ENCODE assay signal across 1 cellular context in genomic region chr20:9886227-9886626, GRCh38.
TF ChIP-seq lines count a peak whose summit lies in the region.

No MANE protein-coding gene starts in this region.

TF ChIP-seq in HCT116, 20 proteins besides CTCF, POLR2A, EP300 and RAD21:
- TF ChIP-seq EZH2phosphoT487 (IDR thresholded peaks at IDR 0.05; ENCODE audit: borderline replicate concordance) (no peak), FOSL1 (IDR thresholded peaks at IDR 0.05; ENCODE audit: low read depth) (no peak), ATF3 (IDR thresholded peaks at IDR 0.05) (no peak), SP1 (IDR thresholded peaks at IDR 0.05; ENCODE audit: low read depth) (no peak), SRF (IDR thresholded peaks at IDR 0.05; ENCODE audit: low read depth) (no peak), YY1 (IDR thresholded peaks at IDR 0.05; ENCODE audit: extremely low read depth, insufficient replicate concordance, low read depth, low read length) (no peak), CEBPB (IDR thresholded peaks at IDR 0.05; ENCODE audit: low read depth) (no peak), JUND (IDR thresholded peaks at IDR 0.05) (no peak), CBX3 (IDR thresholded peaks at IDR 0.05; ENCODE audit: low read depth) (no peak), POLR2AphosphoS5 (IDR thresholded peaks at IDR 0.05; ENCODE audit: low read depth, low read length) (no peak)
- TF ChIP-seq, protein P1, sequence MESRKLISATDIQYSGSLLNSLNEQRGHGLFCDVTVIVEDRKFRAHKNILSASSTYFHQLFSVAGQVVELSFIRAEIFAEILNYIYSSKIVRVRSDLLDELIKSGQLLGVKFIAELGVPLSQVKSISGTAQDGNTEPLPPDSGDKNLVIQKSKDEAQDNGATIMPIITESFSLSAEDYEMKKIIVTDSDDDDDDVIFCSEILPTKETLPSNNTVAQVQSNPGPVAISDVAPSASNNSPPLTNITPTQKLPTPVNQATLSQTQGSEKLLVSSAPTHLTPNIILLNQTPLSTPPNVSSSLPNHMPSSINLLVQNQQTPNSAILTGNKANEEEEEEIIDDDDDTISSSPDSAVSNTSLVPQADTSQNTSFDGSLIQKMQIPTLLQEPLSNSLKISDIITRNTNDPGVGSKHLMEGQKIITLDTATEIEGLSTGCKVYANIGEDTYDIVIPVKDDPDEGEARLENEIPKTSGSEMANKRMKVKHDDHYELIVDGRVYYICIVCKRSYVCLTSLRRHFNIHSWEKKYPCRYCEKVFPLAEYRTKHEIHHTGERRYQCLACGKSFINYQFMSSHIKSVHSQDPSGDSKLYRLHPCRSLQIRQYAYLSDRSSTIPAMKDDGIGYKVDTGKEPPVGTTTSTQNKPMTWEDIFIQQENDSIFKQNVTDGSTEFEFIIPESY (IDR thresholded peaks at IDR 0.05; ENCODE audit: extremely low read depth, insufficient replicate concordance, low read length): no peak
TF ChIP-seq in HCT116: peak in this region for 0.
